In genomic region chr12:6452245-6452731, GRCh38 we compare ENCODE assay signal across 9 cellular contexts. TPM values are rescaled to one million over a fixed set of nuclear protein-coding genes. Genes with fewer than 3 reads are reported as not detected.
DNase-seq lines count a peak whose midpoint lies in the region; ATAC-seq and TF ChIP-seq lines count a peak whose summit lies in the region.
"Had no signal": no experiment of that assay in that cellular context is flagged by ENCODE, and none has a peak within 500 bp of the region (broad histone marks: within the 10 kb centered on the region; RNA-seq: fewer than 3 reads in every experiment).

No MANE protein-coding gene starts in this region.

- H3K4me3 ChIP-seq in BJ (ENCODE audit: low read depth, low read length) (peak overlapping the region; percentile 44), trophoblast cell (ENCODE audit: low read depth, low read length) (no peak overlapping the region)

- ATAC-seq in HG02610 (IDR thresholded peaks at IDR 0.05; ENCODE audit: unreplicated experiment) (peak; percentile 12), Right ventricle myocardium inferior (peak; percentile 46), omental fat pad (ENCODE audit: low FRiP score) (no peak)
- peak in 1 of 2 donors; percentile 4 for ATAC-seq in activated T-cell treated with anti-CD3 and anti-CD28 coated beads, Interleukin-2, amount 50 U/mL, for 72 hours (replicated peaks in 1 of 2)

- TF ChIP-seq CTCF in BJ (IDR thresholded peaks at IDR 0.05; ENCODE audit: insufficient read depth, low read depth, low read length) (no peak), omental fat pad (IDR thresholded peaks at IDR 0.05) (no peak)

- DNase-seq in BJ (ENCODE audit: low read depth) (no peak), Right ventricle myocardium inferior (ENCODE audit: missing footprints) (no peak), trophoblast cell (no peak), HT-29 (ENCODE audit: low spot score) (no peak), omental fat pad (ENCODE audit: low spot score) (no peak), Kasumi-1 (lab: John Stamatoyannopoulos, UW) (no peak)
- no peak for DNase-seq in activated T-cell treated with anti-CD3 and anti-CD28 coated beads, Interleukin-2, amount 50 U/mL, for 72 hours

- CTCF ChIA-PET in BJ (lab: Yijun Ruan, JAX), result interaction anchor here (1.2 to 3.0 kb wide), 5 partner anchors 13 to 132 kb away, joined by 3 to 27 read pairs (median 4); no protein-coding TSS in a partner anchor

- H2BK120ac ChIP-seq in trophoblast cell (ENCODE audit: insufficient read depth, low read length, poor library complexity), result no peak overlapping the region

- no peak overlapping the region for H4K12ac ChIP-seq in trophoblast cell (ENCODE audit: low read depth, low read length)

- H3K36me3 ChIP-seq in BJ (ENCODE audit: control insufficient read depth, insufficient read depth, low read length) (peaks cover 5% of the 10 kb centered on the region), trophoblast cell (ENCODE audit: control insufficient read depth in 1 of 2, insufficient read depth in 2 of 2, low read length in 2 of 2) (no peaks in the 10 kb centered on the region)

- H3K9me3 Mint-ChIP-seq in activated T-cell treated with anti-CD3 and anti-CD28 coated beads, Interleukin-2, amount 50 U/mL, for 72 hours, result no peaks in the 10 kb centered on the region

- intact Hi-C loops in Right ventricle myocardium inferior (cut with DNase I), result loop anchor here (1.0 to 5.0 kb wide), 3 partner anchors 19 to 115 kb away; partner anchors contain the start of genes GAPDH and VAMP1

- H3K23ac ChIP-seq in trophoblast cell (ENCODE audit: low read length), result no peak overlapping the region

- peak overlapping the region; percentile 17 for H2BK12ac ChIP-seq in trophoblast cell (ENCODE audit: low read length)

- H3K4me1 ChIP-seq in trophoblast cell (ENCODE audit: control insufficient read depth in 1 of 2, insufficient read depth in 2 of 2, low read length in 2 of 2), result peaks cover 15% of the 10 kb centered on the region in 2 experiments

- peaks cover 85% of the 10 kb centered on the region for H3K4me1 Mint-ChIP-seq in activated T-cell treated with anti-CD3 and anti-CD28 coated beads, Interleukin-2, amount 50 U/mL, for 72 hours (ENCODE audit: low read depth)

- H3K18ac ChIP-seq in trophoblast cell (ENCODE audit: low read length), result no peak overlapping the region

- no peaks in the 10 kb centered on the region for H3K27me3 Mint-ChIP-seq in activated T-cell treated with anti-CD3 and anti-CD28 coated beads, Interleukin-2, amount 50 U/mL, for 72 hours (ENCODE audit: low read depth)

- H3K27me3 ChIP-seq in BJ (ENCODE audit: control insufficient read depth, insufficient read depth, low read length) (no peaks in the 10 kb centered on the region), trophoblast cell (ENCODE audit: insufficient read depth, low read length) (no peaks in the 10 kb centered on the region)

- H4K91ac ChIP-seq in trophoblast cell (ENCODE audit: low read depth, low read length), result peak overlapping the region; percentile 22

- no CpG with 5 or more reads among the region's 7 CpGs for WGBS in trophoblast cell (ENCODE audit: extremely low coverage, insufficient coverage, insufficient read length)

- no peak overlapping the region for H3K27ac ChIP-seq in trophoblast cell (ENCODE audit: low read depth, low read length)

- no peak overlapping the region for H2BK5ac ChIP-seq in trophoblast cell (ENCODE audit: low read depth, low read length, poor library complexity)

- H3K4ac ChIP-seq in trophoblast cell (ENCODE audit: low read depth, low read length), result no peak overlapping the region

- H3K14ac ChIP-seq in trophoblast cell (ENCODE audit: low read length), result peak overlapping the region; percentile 26

- H3K27ac Mint-ChIP-seq in activated T-cell treated with anti-CD3 and anti-CD28 coated beads, Interleukin-2, amount 50 U/mL, for 72 hours, result peak overlapping the region; percentile 99

- peaks cover 14 to 39% of the 10 kb centered on the region in 2 donors for H3K36me3 Mint-ChIP-seq in activated T-cell treated with anti-CD3 and anti-CD28 coated beads, Interleukin-2, amount 50 U/mL, for 72 hours (ENCODE audit: insufficient read depth in 2 of 2)

- no peak overlapping the region for H2AFZ ChIP-seq in trophoblast cell (ENCODE audit: insufficient read depth, low read length, poor library complexity)

- H3K9me3 ChIP-seq in trophoblast cell (ENCODE audit: insufficient read depth, low read depth, low read length), result peaks cover 3% of the 10 kb centered on the region

- H4K8ac ChIP-seq in trophoblast cell (ENCODE audit: low read depth, low read length), result peak overlapping the region; percentile 79

- H2AK5ac ChIP-seq in trophoblast cell (ENCODE audit: low read length), result peak overlapping the region; percentile 24

- peaks cover 3% of the 10 kb centered on the region for H3K79me1 ChIP-seq in trophoblast cell (ENCODE audit: low read length)

- POLR2A ChIA-PET in BJ (lab: Charles Lee), result interaction anchor here (0.5 to 1.2 kb wide), 3 partner anchors 9 to 133 kb away, joined by 3 to 9 read pairs (median 3); partner anchors contain the start of gene VAMP1

- peak overlapping the region; percentile 100 for H3K4me3 Mint-ChIP-seq in activated T-cell treated with anti-CD3 and anti-CD28 coated beads, Interleukin-2, amount 50 U/mL, for 72 hours

- H3K4me2 ChIP-seq in trophoblast cell (ENCODE audit: low read length), result no peak overlapping the region

- no peaks in the 10 kb centered on the region for H3K79me2 ChIP-seq in trophoblast cell (ENCODE audit: control insufficient read depth, insufficient read depth, low read length, poor library complexity)

- H3K9ac ChIP-seq in trophoblast cell (ENCODE audit: low read length), result no peak overlapping the region

RNA-seq across cellular contexts. Expression of gene TAPBPL, which starts 0.4 kb away (rescaled TPM):
- 13.6 and 25.8 TPM in 2 replicates for polyA plus RNA-seq in BJ (2011; rRNA removed)
- 5.7 and 13.7 TPM in 2 replicates for polyA minus RNA-seq in BJ (2011; rRNA and poly(A)+ RNA removed)
- 10 to 100 TPM; 26.0 to 29.6 TPM for total RNA-seq in activated T-cell treated with anti-CD3 and anti-CD28 coated beads, Interleukin-2, amount 50 U/mL, for 72 hours
- total RNA-seq in Right ventricle myocardium inferior, result 15.7 TPM
- polyA plus RNA-seq in trophoblast cell (2013), result 0.04 and 0.17 TPM in 2 replicates
- 9.6 and 11.0 TPM in 2 replicates for total RNA-seq in HT-29 (2014; rRNA removed; shearing (Covaris generic))
- total RNA-seq in omental fat pad, result 10 to 100 TPM; 16.3 to 26.0 (median 18.5) TPM

RNA-seq across cellular contexts. Expression of gene CD27, which starts 7.5 kb away (rescaled TPM):
- polyA plus RNA-seq in BJ (2011; rRNA removed), result 0.15 TPM in 1 of 2 replicates, not detected in the other
- not detected in 2 replicates for polyA minus RNA-seq in BJ (2011; rRNA and poly(A)+ RNA removed)
- 10 to 100 TPM; 53.1 to 90.5 TPM for total RNA-seq in activated T-cell treated with anti-CD3 and anti-CD28 coated beads, Interleukin-2, amount 50 U/mL, for 72 hours
- total RNA-seq in Right ventricle myocardium inferior (not detected), omental fat pad (under 1 TPM in 3 of 4 donors, not detected in 1; 0.50 to 0.96 (median 0.65) TPM)
- not detected in 2 replicates for polyA plus RNA-seq in trophoblast cell (2013)
- total RNA-seq in HT-29 (2014; rRNA removed; shearing (Covaris generic)), result 0.23 TPM in 1 of 2 replicates, not detected in the other
- total RNA-seq: pulmonary artery endothelial cell had no signal

RNA-seq across cellular contexts. Expression of gene VAMP1, which starts 18.2 kb away (rescaled TPM):
- polyA plus RNA-seq in BJ (2011; rRNA removed), result 12.5 and 23.3 TPM in 2 replicates
- 3.3 and 4.6 TPM in 2 replicates for polyA minus RNA-seq in BJ (2011; rRNA and poly(A)+ RNA removed)
- 10 to 100 TPM; 51.2 to 53.1 TPM for total RNA-seq in activated T-cell treated with anti-CD3 and anti-CD28 coated beads, Interleukin-2, amount 50 U/mL, for 72 hours
- total RNA-seq in Right ventricle myocardium inferior, result 4.2 TPM
- 8.1 and 8.3 TPM in 2 replicates for polyA plus RNA-seq in trophoblast cell (2013)
- total RNA-seq in HT-29 (2014; rRNA removed; shearing (Covaris generic)), result 11.5 and 23.0 TPM in 2 replicates
- 1 to 10 TPM; 4.2 to 9.6 (median 6.2) TPM for total RNA-seq in omental fat pad

RNA-seq across cellular contexts. Expression of gene MRPL51, which starts 40.8 kb away (rescaled TPM):
- polyA plus RNA-seq in BJ (2011; rRNA removed), result 53.4 and 117 TPM in 2 replicates
- 13.1 and 21.4 TPM in 2 replicates for polyA minus RNA-seq in BJ (2011; rRNA and poly(A)+ RNA removed)
- total RNA-seq in activated T-cell treated with anti-CD3 and anti-CD28 coated beads, Interleukin-2, amount 50 U/mL, for 72 hours, result 100 to 1,000 TPM; 170 to 179 TPM
- total RNA-seq in Right ventricle myocardium inferior (278 TPM), omental fat pad (100 to 1,000 TPM in 1 of 4 donors, 10 to 100 TPM in 3; 44.1 to 118 (median 67.8) TPM)
- polyA plus RNA-seq in trophoblast cell (2013), result 534 and 575 TPM in 2 replicates
- total RNA-seq in HT-29 (2014; rRNA removed; shearing (Covaris generic)), result 144 and 147 TPM in 2 replicates

RNA-seq across cellular contexts. Expression of gene NCAPD2, which starts 41.6 kb away (rescaled TPM):
- 55.8 and 65.6 TPM in 2 replicates for polyA plus RNA-seq in BJ (2011; rRNA removed)
- polyA minus RNA-seq in BJ (2011; rRNA and poly(A)+ RNA removed), result 42.8 and 48.1 TPM in 2 replicates
- 100 to 1,000 TPM; 156 to 168 TPM for total RNA-seq in activated T-cell treated with anti-CD3 and anti-CD28 coated beads, Interleukin-2, amount 50 U/mL, for 72 hours
- total RNA-seq in Right ventricle myocardium inferior (11.6 TPM), omental fat pad (10 to 100 TPM; 10.6 to 36.3 (median 20.7) TPM)
- polyA plus RNA-seq in trophoblast cell (2013), result 39.3 and 41.7 TPM in 2 replicates
- total RNA-seq in HT-29 (2014; rRNA removed; shearing (Covaris generic)), result 115 and 141 TPM in 2 replicates

Comparison
In these comparisons a context has a peak if more than half of its experiments do, and no peak if none do; other contexts are left out.
1. RNA of gene CD27, which starts 7.5 kb away (total RNA-seq): 53.1 to 90.5 TPM in activated T-cell treated with anti-CD3 and anti-CD28 coated beads, Interleukin-2, amount 50 U/mL, for 72 hours; 0.50 to 0.96 TPM in omental fat pad, 0.23 TPM in HT-29 and not detected in Right ventricle myocardium inferior (single experiment); every median in the first group is over 10 times any median in the second.